Comparison of ENCODE assay signal across 11 cellular contexts in the genomic region with DNA sequence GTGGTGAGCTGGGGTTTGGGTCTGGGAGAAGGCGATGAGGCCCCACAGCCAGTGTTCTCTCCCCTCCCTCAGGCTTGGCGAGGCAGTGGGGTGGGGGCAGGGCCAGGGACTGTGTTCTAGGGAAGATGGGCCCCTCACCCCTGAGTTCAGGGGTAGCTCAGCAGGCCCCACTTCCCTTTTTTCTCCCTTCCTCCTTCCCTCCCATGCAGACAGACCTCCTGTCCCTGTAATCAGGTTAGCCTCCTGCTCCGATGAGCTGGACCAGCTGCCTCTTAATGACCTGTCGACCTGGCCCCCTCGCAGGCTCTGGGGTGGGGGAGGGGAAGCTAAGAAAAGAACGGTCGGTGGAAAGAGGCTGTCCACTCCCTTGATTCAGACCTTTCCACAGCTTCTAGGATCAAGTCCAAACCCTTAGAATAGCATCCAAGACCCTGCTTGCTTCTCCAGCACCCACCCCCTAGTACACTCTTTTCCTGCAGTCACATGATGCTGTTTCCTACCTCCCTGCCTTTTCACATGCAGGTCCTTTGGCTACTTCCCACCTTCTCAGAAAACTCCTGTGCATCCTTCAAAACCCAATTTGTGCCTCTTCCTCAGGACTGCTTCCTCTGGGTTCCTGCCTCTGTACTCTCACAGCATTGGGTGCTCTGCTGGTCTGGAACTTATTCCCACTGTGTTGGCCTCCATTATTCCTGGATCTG.
DNase-seq lines count a peak whose midpoint lies in the region; ATAC-seq and TF ChIP-seq lines count a peak whose summit lies in the region.
"Had no signal": no experiment of that assay in that cellular context is flagged by ENCODE, and none has a peak within 500 bp of the region (broad histone marks: within the 10 kb centered on the region; RNA-seq: fewer than 3 reads in every experiment).

No MANE protein-coding gene starts in this region.

- no peak overlapping the region for H3K4me3 Mint-ChIP-seq in activated naive CD4-positive, alpha-beta T cell treated with anti-CD3 and anti-CD28 coated beads, Interleukin-2, amount 50 U/mL, for 24 hours

- TF ChIP-seq EP300 in transverse colon (IDR thresholded peaks at IDR 0.05; ENCODE audit: low read depth) = no peak

- peak overlapping the region; percentile 2 for H3K9ac ChIP-seq in iPS-18a (ENCODE audit: low read length)

- no peak for TF ChIP-seq CTCF in transverse colon (IDR thresholded peaks at IDR 0.05)

- H3K36me3 ChIP-seq in iPS-18a (ENCODE audit: control insufficient read depth, low read depth, low read length) (no peaks in the 10 kb centered on the region), transverse colon (no peaks in the 10 kb centered on the region)

- no peak for DNase-seq in activated naive CD4-positive, alpha-beta T cell treated with Interleukin-2 at 50 U/mL for 16 hours
- DNase-seq in SK-N-DZ (ENCODE audit: low spot score) = peak; percentile 97
- no peak for DNase-seq in transverse colon
- DNase-seq in stimulated activated CD4-positive, alpha-beta T cell treated with anti-CD3 and anti-CD28 coated beads, Interleukin-2, amount 100 ng/mL, for 48 hours = no peak
- DNase-seq: NCI-H2107; stimulated activated CD4-positive, alpha-beta T cell treated with anti-CD3 and anti-CD28 coated beads, Interleukin-15, amount 100 ng/mL, for 24 hours; stimulated activated naive CD4-positive, alpha-beta T cell treated with Interleukin-2 at 50 U/mL for 16 hours had no signal

- H3K36me3 Mint-ChIP-seq in activated naive CD4-positive, alpha-beta T cell treated with anti-CD3 and anti-CD28 coated beads, Interleukin-2, amount 50 U/mL, for 24 hours = no peaks in the 10 kb centered on the region

- H3K27ac Mint-ChIP-seq in activated naive CD4-positive, alpha-beta T cell treated with anti-CD3 and anti-CD28 coated beads, Interleukin-2, amount 50 U/mL, for 24 hours = peak overlapping the region; percentile 19

- peaks cover 57% of the 10 kb centered on the region for H3K4me1 ChIP-seq in iPS-18a (ENCODE audit: control insufficient read depth, low read depth, low read length)
- H3K4me1 ChIP-seq in transverse colon = peaks cover 10 to 67% (median 34%) of the 10 kb centered on the region in 4 donors

- no peaks in the 10 kb centered on the region for H3K9me3 Mint-ChIP-seq in activated naive CD4-positive, alpha-beta T cell treated with anti-CD3 and anti-CD28 coated beads, Interleukin-2, amount 50 U/mL, for 24 hours

- H3K27me3 ChIP-seq in iPS-18a (ENCODE audit: control insufficient read depth, insufficient read depth, low read length) = no peaks in the 10 kb centered on the region
- H3K27me3 ChIP-seq in transverse colon = no peaks in the 10 kb centered on the region

- H3K27me3 Mint-ChIP-seq in activated naive CD4-positive, alpha-beta T cell treated with anti-CD3 and anti-CD28 coated beads, Interleukin-2, amount 50 U/mL, for 24 hours = no peaks in the 10 kb centered on the region

- H3K4me1 Mint-ChIP-seq in activated naive CD4-positive, alpha-beta T cell treated with anti-CD3 and anti-CD28 coated beads, Interleukin-2, amount 50 U/mL, for 24 hours = peaks cover 44% of the 10 kb centered on the region

- 57% methylated on average over 7 of the region's 7 CpGs; no CpG with 5 or more reads in 1 of the 2 donors for WGBS in transverse colon (ENCODE audit: low coverage in 1 of 2), 2 donors

- ATAC-seq in GM21786 (IDR thresholded peaks at IDR 0.05; ENCODE audit: unreplicated experiment) (no peak), HG03460 (IDR thresholded peaks at IDR 0.05; ENCODE audit: unreplicated experiment) (no peak)

- TF ChIP-seq POLR2A in transverse colon (IDR thresholded peaks at IDR 0.05) = no peak

- H3K4me3 ChIP-seq in iPS-18a (ENCODE audit: low read length) (no peak overlapping the region), transverse colon (no peak overlapping the region)

- H3K9me3 ChIP-seq in iPS-18a (ENCODE audit: control insufficient read depth, low read depth, low read length) (no peaks in the 10 kb centered on the region), transverse colon (no peaks in the 10 kb centered on the region)

- intact Hi-C loops in transverse colon (cut with DNase I; ENCODE audit: low total_unique reads) = no loop called here

- in situ Hi-C loops in transverse colon (cut with MboI; ENCODE audit: low pct_ligation_motif_present in 1 of 4, low pct_unique_long_range_greater_than_20kb in 1 of 4, low sequenced_read_pairs in 3 of 4) = no loop called here

- no peak overlapping the region for H3K27ac ChIP-seq in iPS-18a (ENCODE audit: low read length)
- peak overlapping the region in 3 of 4 donors; percentile 12 to 36 (median 32) for H3K27ac ChIP-seq in transverse colon
